11 cellular contexts compared by ENCODE assay signal in genomic region chr3:177810162-177810623, GRCh38.
DNase-seq lines count a peak whose midpoint lies in the region; ATAC-seq, FAIRE-seq and TF ChIP-seq lines count a peak whose summit lies in the region.
"Had no signal": no experiment of that assay in that cellular context is flagged by ENCODE, and none has a peak within 500 bp of the region (broad histone marks: within the 10 kb centered on the region; RNA-seq: fewer than 3 reads in every experiment).

No MANE protein-coding gene starts in this region.

- H3K9me3 ChIP-seq in astrocyte (ENCODE audit: insufficient read depth, low read depth, low read length) (no peaks in the 10 kb centered on the region), kidney (ENCODE audit: control insufficient read depth in 1 of 2, low read length in 2 of 2) (no peaks in the 10 kb centered on the region), tibial nerve (no peaks in the 10 kb centered on the region)

- H3K36me3 ChIP-seq in astrocyte (ENCODE audit: insufficient read depth, low read length) (no peaks in the 10 kb centered on the region), kidney (ENCODE audit: control insufficient read depth in 1 of 2, insufficient read depth in 2 of 2, low read length in 2 of 2) (no peaks in the 10 kb centered on the region), tibial nerve (no peaks in the 10 kb centered on the region)

- H3K9me3 Mint-ChIP-seq in activated CD4-positive, alpha-beta T cell treated with anti-CD3 and anti-CD28 coated beads for 36 hours (ENCODE audit: low read depth): no peaks in the 10 kb centered on the region
- no peaks in the 10 kb centered on the region for H3K9me3 Mint-ChIP-seq in astrocyte (ENCODE audit: unreplicated experiment)

- H3K27me3 Mint-ChIP-seq in activated CD4-positive, alpha-beta T cell treated with anti-CD3 and anti-CD28 coated beads for 36 hours: no peaks in the 10 kb centered on the region
- H3K27me3 Mint-ChIP-seq in astrocyte (ENCODE audit: low read depth, unreplicated experiment): no peaks in the 10 kb centered on the region

- POLR2A ChIA-PET in activated CD4-positive, alpha-beta T cell treated with anti-CD3 and anti-CD28 coated beads for 36 hours (lab: Charles Lee): no interaction called here

- no peak overlapping the region for H3K4me3 Mint-ChIP-seq in activated CD4-positive, alpha-beta T cell treated with anti-CD3 and anti-CD28 coated beads for 36 hours
- H3K4me3 Mint-ChIP-seq in astrocyte (ENCODE audit: unreplicated experiment): no peak overlapping the region
- H3K4me3 Mint-ChIP-seq: endodermal cell had no signal

- TF ChIP-seq CTCF in astrocyte (IDR thresholded peaks at IDR 0.05; ENCODE audit: insufficient read depth, low read depth, low read length) (no peak), kidney (IDR thresholded peaks at IDR 0.05; ENCODE audit: borderline replicate concordance, extremely low read depth, insufficient read depth) (no peak), tibial nerve (IDR thresholded peaks at IDR 0.05) (no peak)

- H3K27me3 ChIP-seq in astrocyte (ENCODE audit: insufficient read depth, low read length) (no peaks in the 10 kb centered on the region), tibial nerve (no peaks in the 10 kb centered on the region)

- CTCF ChIA-PET in activated CD4-positive, alpha-beta T cell treated with anti-CD3 and anti-CD28 coated beads for 36 hours (lab: Charles Lee): interaction anchor here (1.2 kb wide), 1 partner anchor 133 kb away, joined by 4 read pairs; no protein-coding TSS in a partner anchor

- peak overlapping the region; percentile 75 for H3K27ac Mint-ChIP-seq in activated CD4-positive, alpha-beta T cell treated with anti-CD3 and anti-CD28 coated beads for 36 hours
- no peak overlapping the region for H3K27ac Mint-ChIP-seq in astrocyte (ENCODE audit: unreplicated experiment)
- H3K27ac Mint-ChIP-seq: endodermal cell had no signal

- H3K79me2 ChIP-seq in astrocyte (ENCODE audit: insufficient read depth, low read length): no peaks in the 10 kb centered on the region

- TF ChIP-seq POLR2A in tibial nerve (IDR thresholded peaks at IDR 0.05): no peak

- TF ChIP-seq EP300 in tibial nerve (IDR thresholded peaks at IDR 0.05): peak; percentile 51 to 79

- H2AFZ ChIP-seq in astrocyte (ENCODE audit: low read depth, low read length): no peak overlapping the region

- FAIRE-seq in astrocyte (lab: Jason Lieb, UNC): peak; percentile 26
- peak; percentile 80 for FAIRE-seq in kidney (lab: Jason Lieb, UNC)

- H3K4me1 ChIP-seq in astrocyte (ENCODE audit: insufficient read depth, low read length) (peaks cover 12% of the 10 kb centered on the region), kidney (ENCODE audit: control insufficient read depth in 1 of 2, insufficient read depth in 1 of 2, low read depth in 1 of 2, low read length in 2 of 2) (no peaks in the 10 kb centered on the region), tibial nerve (peaks cover 0 to 23% (median 4%) of the 10 kb centered on the region in 4 donors)

- no peaks in the 10 kb centered on the region for H4K20me1 ChIP-seq in astrocyte (ENCODE audit: insufficient read depth, low read length)

- H3K9ac ChIP-seq in astrocyte (ENCODE audit: low read length): no peak overlapping the region
- no peak overlapping the region for H3K9ac ChIP-seq in kidney (ENCODE audit: low read length in 2 of 2)

- H3K27ac ChIP-seq in astrocyte (ENCODE audit: low read depth, low read length) (no peak overlapping the region), kidney (ENCODE audit: low read depth in 2 of 2, low read length in 2 of 2) (no peak overlapping the region), tibial nerve (peak overlapping the region in 1 of 4 donors; percentile 25)

- intact Hi-C loops in activated CD4-positive, alpha-beta T cell treated with anti-CD3 and anti-CD28 coated beads for 36 hours (cut with DNase I, micrococcal nuclease): no loop called here
- intact Hi-C loops in kidney (cut with DNase I): no loop called here

- H3K36me3 Mint-ChIP-seq in activated CD4-positive, alpha-beta T cell treated with anti-CD3 and anti-CD28 coated beads for 36 hours (ENCODE audit: low read depth): no peaks in the 10 kb centered on the region
- H3K36me3 Mint-ChIP-seq in astrocyte (ENCODE audit: low read depth, unreplicated experiment): no peaks in the 10 kb centered on the region

- WGBS in tibial nerve, 2 donors: 24 to 25% methylated on average over 3 of the region's 3 CpGs

- peak; percentile 42 for ATAC-seq in activated CD4-positive, alpha-beta T cell treated with anti-CD3 and anti-CD28 coated beads for 36 hours
- ATAC-seq in GM18907 (IDR thresholded peaks at IDR 0.05; ENCODE audit: unreplicated experiment): no peak

- no peak overlapping the region for H3K4me2 ChIP-seq in astrocyte (ENCODE audit: low read length)

- H3K4me1 Mint-ChIP-seq in activated CD4-positive, alpha-beta T cell treated with anti-CD3 and anti-CD28 coated beads for 36 hours: peaks cover 29% of the 10 kb centered on the region
- peaks cover 25% of the 10 kb centered on the region for H3K4me1 Mint-ChIP-seq in astrocyte (ENCODE audit: low read depth, unreplicated experiment)

- H3K4me3 ChIP-seq in astrocyte (ENCODE audit: insufficient read depth, low read depth, low read length): no peak overlapping the region
- H3K4me3 ChIP-seq in kidney (ENCODE audit: low read length in 2 of 2): no peak overlapping the region
- no peak overlapping the region for H3K4me3 ChIP-seq in tibial nerve

- no peak for DNase-seq in activated CD4-positive, alpha-beta T cell treated with anti-CD3 and anti-CD28 coated beads for 36 hours
- DNase-seq in activated CD4-positive, alpha-beta T cell treated with anti-CD3 and anti-CD28 coated beads for 48 hours: no peak
- peak; percentile 79 for DNase-seq in astrocyte (ENCODE audit: low read depth)
- no peak for DNase-seq in kidney
- no peak for DNase-seq in tibial nerve (ENCODE audit: low spot score in 2 of 2)
- DNase-seq in activated CD4-positive, CD25-positive, alpha-beta regulatory T cell (lab: John Stamatoyannopoulos, UW): no peak
- no peak for DNase-seq in NCI-H2081 (lab: John Stamatoyannopoulos, UW)
- DNase-seq: activated CD4-positive, alpha-beta T cell treated with anti-CD3 and anti-CD28 coated beads, Interleukin-2, amount 50 U/mL, for 48 hours; endodermal cell; NCI-H526 treated with DMSO at 0.1 percent for 48 hours had no signal
